ENCODE assay signal across 1 cellular context in genomic region chr22:20494978-20495860, GRCh38.
TF ChIP-seq lines count a peak whose summit lies in the region.

Gene KLHL22 (minus strand): TSS chr22:20495795. CDS start chr22:20489211, 6,584 bp downstream.

TF ChIP-seq in K562, 482 proteins besides CTCF, POLR2A, EP300 and RAD21 (continued from another document):
- TF ChIP-seq USF1 (CRISPR knock-in tag; IDR thresholded peaks at IDR 0.05) (no peak), SIN3B (IDR thresholded peaks at IDR 0.05; ENCODE audit: low read depth) (no peak), JUND (IDR thresholded peaks at IDR 0.05; ENCODE audit: borderline replicate concordance, low read depth, low read length) (peak; percentile 3), JUND (tag; IDR thresholded peaks at IDR 0.05; ENCODE audit: borderline replicate concordance, low read depth, low read length) (no peak; the same call in 2 of the 3 replicates), DNMT1 (IDR thresholded peaks at IDR 0.05) (no peak), CHCHD3 (CRISPR knock-in tag; IDR thresholded peaks at IDR 0.05) (0 out of 2 replicates have a peak, but pooled peaks have one; percentile 68), ZNF445 (CRISPR knock-in tag; IDR thresholded peaks at IDR 0.05; ENCODE audit: low read depth) (peak; percentile 4; the same call in 1 of the 2 replicates), ZNF507 (tag; conservative IDR thresholded peaks at IDR 0.05) (no peak), RBM14 (IDR thresholded peaks at IDR 0.05; ENCODE audit: borderline replicate concordance, insufficient read depth, low read depth, low read length) (peak; percentile 97; the same call in 1 of the 2 replicates), SMARCB1 (IDR thresholded peaks at IDR 0.05; ENCODE audit: insufficient read length, low read depth) (peak; percentile 84)
- TF ChIP-seq, protein P1, sequence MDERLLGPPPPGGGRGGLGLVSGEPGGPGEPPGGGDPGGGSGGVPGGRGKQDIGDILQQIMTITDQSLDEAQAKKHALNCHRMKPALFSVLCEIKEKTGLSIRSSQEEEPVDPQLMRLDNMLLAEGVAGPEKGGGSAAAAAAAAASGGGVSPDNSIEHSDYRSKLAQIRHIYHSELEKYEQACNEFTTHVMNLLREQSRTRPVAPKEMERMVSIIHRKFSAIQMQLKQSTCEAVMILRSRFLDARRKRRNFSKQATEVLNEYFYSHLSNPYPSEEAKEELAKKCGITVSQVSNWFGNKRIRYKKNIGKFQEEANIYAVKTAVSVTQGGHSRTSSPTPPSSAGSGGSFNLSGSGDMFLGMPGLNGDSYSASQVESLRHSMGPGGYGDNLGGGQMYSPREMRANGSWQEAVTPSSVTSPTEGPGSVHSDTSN (CRISPR knock-in tag; IDR thresholded peaks at IDR 0.05; ENCODE audit: low read depth) = 0 out of 2 replicates have a peak, but pooled peaks have one; percentile 1
- TF ChIP-seq, protein P1 (tag; conservative IDR thresholded peaks at IDR 0.05; ENCODE audit: low read depth) = no peak
